1 cellular context compared by ENCODE assay signal in the genomic region with DNA sequence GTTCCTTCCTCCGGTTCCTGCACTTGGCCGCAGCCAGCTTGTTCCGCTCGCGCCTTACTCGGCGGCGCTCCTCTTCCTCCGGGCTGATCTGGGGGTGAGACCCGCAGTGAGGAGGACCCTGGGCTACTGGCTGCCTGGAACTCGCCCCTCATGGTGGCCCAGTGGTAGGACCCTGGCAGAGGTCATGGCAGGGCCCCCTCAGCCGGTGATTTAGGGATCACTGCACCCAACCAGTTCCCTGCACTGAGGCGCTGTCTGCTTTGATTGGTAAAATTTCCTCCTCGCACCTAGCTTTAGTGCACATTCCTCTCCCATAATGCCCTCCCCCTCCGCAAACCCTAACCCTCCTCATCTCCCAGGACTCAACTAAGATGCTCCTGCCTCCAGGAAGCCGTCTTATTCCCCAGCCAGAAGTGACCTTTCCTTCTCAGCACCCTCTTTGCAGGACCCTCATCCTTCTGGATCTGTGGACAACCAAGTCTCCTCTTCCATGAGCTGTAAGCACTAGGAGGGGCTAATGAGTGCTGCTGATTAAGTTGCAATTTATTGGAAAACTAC.
A peak's percentile ranks its signal among the peaks of the same experiment; 100 is the strongest.
TF ChIP-seq lines count a peak whose summit lies in the region.

No MANE protein-coding gene starts in this region.

TF ChIP-seq in K562, 482 proteins besides CTCF, POLR2A, EP300 and RAD21 (continued from another document and continues in another):
- TF ChIP-seq, protein P1, sequence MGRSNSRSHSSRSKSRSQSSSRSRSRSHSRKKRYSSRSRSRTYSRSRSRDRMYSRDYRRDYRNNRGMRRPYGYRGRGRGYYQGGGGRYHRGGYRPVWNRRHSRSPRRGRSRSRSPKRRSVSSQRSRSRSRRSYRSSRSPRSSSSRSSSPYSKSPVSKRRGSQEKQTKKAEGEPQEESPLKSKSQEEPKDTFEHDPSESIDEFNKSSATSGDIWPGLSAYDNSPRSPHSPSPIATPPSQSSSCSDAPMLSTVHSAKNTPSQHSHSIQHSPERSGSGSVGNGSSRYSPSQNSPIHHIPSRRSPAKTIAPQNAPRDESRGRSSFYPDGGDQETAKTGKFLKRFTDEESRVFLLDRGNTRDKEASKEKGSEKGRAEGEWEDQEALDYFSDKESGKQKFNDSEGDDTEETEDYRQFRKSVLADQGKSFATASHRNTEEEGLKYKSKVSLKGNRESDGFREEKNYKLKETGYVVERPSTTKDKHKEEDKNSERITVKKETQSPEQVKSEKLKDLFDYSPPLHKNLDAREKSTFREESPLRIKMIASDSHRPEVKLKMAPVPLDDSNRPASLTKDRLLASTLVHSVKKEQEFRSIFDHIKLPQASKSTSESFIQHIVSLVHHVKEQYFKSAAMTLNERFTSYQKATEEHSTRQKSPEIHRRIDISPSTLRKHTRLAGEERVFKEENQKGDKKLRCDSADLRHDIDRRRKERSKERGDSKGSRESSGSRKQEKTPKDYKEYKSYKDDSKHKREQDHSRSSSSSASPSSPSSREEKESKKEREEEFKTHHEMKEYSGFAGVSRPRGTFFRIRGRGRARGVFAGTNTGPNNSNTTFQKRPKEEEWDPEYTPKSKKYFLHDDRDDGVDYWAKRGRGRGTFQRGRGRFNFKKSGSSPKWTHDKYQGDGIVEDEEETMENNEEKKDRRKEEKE (IDR thresholded peaks at IDR 0.05; ENCODE audit: borderline replicate concordance in 1 of 2, control insufficient read depth in 1 of 2, low read depth in 2 of 2, low read length in 1 of 2), result 0 out of 4 replicates have a peak, but pooled peaks of 1 of the 2 experiments have one; percentile 9
- TF ChIP-seq THRB (CRISPR knock-in tag; conservative IDR thresholded peaks at IDR 0.05) (peak; percentile 71; the same call in 1 of the 2 replicates), HMGN3 (IDR thresholded peaks at IDR 0.05; ENCODE audit: borderline replicate concordance, extremely low read depth, insufficient read length, low read depth, low read length) (peak; percentile 31), ZNF12 (CRISPR knock-in tag; IDR thresholded peaks at IDR 0.05) (no peak), TAL1 (IDR thresholded peaks at IDR 0.05) (no peak), DNMT1 (IDR thresholded peaks at IDR 0.05) (no peak), CBX5 (IDR thresholded peaks at IDR 0.05; ENCODE audit: borderline replicate concordance, low read depth) (no peak), ARNT (IDR thresholded peaks at IDR 0.05) (no peak), THRAP3 (IDR thresholded peaks at IDR 0.05; ENCODE audit: borderline replicate concordance) (no peak), POLR2B (IDR thresholded peaks at IDR 0.05; ENCODE audit: low read depth, partially characterized antibody) (peak; percentile 46), RAD51 (IDR thresholded peaks at IDR 0.05; ENCODE audit: borderline replicate concordance, low read depth) (no peak), SMAD1 (IDR thresholded peaks at IDR 0.05; ENCODE audit: low read depth, low read length, partially characterized antibody) (no peak), ZNF311 (CRISPR knock-in tag; IDR thresholded peaks at IDR 0.05) (no peak), STAT6 (CRISPR knock-in tag; IDR thresholded peaks at IDR 0.05) (no peak), ZNF551 (CRISPR knock-in tag; IDR thresholded peaks at IDR 0.05) (no peak), CAMTA2 (CRISPR knock-in tag; conservative IDR thresholded peaks at IDR 0.05) (no peak), ZNF76 (CRISPR knock-in tag; IDR thresholded peaks at IDR 0.05; ENCODE audit: borderline replicate concordance) (no peak), NCOA4 (IDR thresholded peaks at IDR 0.05; ENCODE audit: partially characterized antibody) (no peak), SNIP1 (IDR thresholded peaks at IDR 0.05; ENCODE audit: low read depth) (no peak), SUPT5H (IDR thresholded peaks at IDR 0.05) (peak; percentile 73), TCF3 (CRISPR knock-in tag; IDR thresholded peaks at IDR 0.05) (no peak), XRCC3 (IDR thresholded peaks at IDR 0.05) (no peak), RBM22 (IDR thresholded peaks at IDR 0.05; ENCODE audit: low read depth, low read length, poor library complexity, severe bottlenecking) (peak; percentile 96), ZNF518B (CRISPR knock-in tag; IDR thresholded peaks at IDR 0.05) (no peak), JUN (IDR thresholded peaks at IDR 0.05; ENCODE audit: borderline replicate concordance, low read depth, low read length) (no peak), JUN (CRISPR knock-in tag; IDR thresholded peaks at IDR 0.05; ENCODE audit: borderline replicate concordance) (no peak), RBFOX2 (IDR thresholded peaks at IDR 0.05; ENCODE audit: low read depth, low read length) (peak; percentile 78), ZNF197 (CRISPR knock-in tag; IDR thresholded peaks at IDR 0.05; ENCODE audit: low read depth) (no peak), GABPB2 (CRISPR knock-in tag; conservative IDR thresholded peaks at IDR 0.05) (no peak)
- TF ChIP-seq, protein P2, sequence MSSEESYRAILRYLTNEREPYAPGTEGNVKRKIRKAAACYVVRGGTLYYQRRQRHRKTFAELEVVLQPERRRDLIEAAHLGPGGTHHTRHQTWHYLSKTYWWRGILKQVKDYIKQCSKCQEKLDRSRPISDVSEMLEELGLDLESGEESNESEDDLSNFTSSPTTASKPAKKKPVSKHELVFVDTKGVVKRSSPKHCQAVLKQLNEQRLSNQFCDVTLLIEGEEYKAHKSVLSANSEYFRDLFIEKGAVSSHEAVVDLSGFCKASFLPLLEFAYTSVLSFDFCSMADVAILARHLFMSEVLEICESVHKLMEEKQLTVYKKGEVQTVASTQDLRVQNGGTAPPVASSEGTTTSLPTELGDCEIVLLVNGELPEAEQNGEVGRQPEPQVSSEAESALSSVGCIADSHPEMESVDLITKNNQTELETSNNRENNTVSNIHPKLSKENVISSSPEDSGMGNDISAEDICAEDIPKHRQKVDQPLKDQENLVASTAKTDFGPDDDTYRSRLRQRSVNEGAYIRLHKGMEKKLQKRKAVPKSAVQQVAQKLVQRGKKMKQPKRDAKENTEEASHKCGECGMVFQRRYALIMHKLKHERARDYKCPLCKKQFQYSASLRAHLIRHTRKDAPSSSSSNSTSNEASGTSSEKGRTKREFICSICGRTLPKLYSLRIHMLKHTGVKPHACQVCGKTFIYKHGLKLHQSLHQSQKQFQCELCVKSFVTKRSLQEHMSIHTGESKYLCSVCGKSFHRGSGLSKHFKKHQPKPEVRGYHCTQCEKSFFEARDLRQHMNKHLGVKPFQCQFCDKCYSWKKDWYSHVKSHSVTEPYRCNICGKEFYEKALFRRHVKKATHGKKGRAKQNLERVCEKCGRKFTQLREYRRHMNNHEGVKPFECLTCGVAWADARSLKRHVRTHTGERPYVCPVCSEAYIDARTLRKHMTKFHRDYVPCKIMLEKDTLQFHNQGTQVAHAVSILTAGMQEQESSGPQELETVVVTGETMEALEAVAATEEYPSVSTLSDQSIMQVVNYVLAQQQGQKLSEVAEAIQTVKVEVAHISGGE (CRISPR knock-in tag; IDR thresholded peaks at IDR 0.05), result no peak
- TF ChIP-seq, protein P3, sequence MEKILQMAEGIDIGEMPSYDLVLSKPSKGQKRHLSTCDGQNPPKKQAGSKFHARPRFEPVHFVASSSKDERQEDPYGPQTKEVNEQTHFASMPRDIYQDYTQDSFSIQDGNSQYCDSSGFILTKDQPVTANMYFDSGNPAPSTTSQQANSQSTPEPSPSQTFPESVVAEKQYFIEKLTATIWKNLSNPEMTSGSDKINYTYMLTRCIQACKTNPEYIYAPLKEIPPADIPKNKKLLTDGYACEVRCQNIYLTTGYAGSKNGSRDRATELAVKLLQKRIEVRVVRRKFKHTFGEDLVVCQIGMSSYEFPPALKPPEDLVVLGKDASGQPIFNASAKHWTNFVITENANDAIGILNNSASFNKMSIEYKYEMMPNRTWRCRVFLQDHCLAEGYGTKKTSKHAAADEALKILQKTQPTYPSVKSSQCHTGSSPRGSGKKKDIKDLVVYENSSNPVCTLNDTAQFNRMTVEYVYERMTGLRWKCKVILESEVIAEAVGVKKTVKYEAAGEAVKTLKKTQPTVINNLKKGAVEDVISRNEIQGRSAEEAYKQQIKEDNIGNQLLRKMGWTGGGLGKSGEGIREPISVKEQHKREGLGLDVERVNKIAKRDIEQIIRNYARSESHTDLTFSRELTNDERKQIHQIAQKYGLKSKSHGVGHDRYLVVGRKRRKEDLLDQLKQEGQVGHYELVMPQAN (IDR thresholded peaks at IDR 0.05; ENCODE audit: borderline replicate concordance), result no peak
- TF ChIP-seq, protein P4, sequence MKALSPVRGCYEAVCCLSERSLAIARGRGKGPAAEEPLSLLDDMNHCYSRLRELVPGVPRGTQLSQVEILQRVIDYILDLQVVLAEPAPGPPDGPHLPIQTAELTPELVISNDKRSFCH (CRISPR knock-in tag; IDR thresholded peaks at IDR 0.05), result no peak
- TF ChIP-seq, protein P4 (tag; IDR thresholded peaks at IDR 0.05), result no peak
- TF ChIP-seq, protein P5, sequence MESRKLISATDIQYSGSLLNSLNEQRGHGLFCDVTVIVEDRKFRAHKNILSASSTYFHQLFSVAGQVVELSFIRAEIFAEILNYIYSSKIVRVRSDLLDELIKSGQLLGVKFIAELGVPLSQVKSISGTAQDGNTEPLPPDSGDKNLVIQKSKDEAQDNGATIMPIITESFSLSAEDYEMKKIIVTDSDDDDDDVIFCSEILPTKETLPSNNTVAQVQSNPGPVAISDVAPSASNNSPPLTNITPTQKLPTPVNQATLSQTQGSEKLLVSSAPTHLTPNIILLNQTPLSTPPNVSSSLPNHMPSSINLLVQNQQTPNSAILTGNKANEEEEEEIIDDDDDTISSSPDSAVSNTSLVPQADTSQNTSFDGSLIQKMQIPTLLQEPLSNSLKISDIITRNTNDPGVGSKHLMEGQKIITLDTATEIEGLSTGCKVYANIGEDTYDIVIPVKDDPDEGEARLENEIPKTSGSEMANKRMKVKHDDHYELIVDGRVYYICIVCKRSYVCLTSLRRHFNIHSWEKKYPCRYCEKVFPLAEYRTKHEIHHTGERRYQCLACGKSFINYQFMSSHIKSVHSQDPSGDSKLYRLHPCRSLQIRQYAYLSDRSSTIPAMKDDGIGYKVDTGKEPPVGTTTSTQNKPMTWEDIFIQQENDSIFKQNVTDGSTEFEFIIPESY (CRISPR knock-in tag; IDR thresholded peaks at IDR 0.05), result peak; percentile 98
- TF ChIP-seq, protein P6, sequence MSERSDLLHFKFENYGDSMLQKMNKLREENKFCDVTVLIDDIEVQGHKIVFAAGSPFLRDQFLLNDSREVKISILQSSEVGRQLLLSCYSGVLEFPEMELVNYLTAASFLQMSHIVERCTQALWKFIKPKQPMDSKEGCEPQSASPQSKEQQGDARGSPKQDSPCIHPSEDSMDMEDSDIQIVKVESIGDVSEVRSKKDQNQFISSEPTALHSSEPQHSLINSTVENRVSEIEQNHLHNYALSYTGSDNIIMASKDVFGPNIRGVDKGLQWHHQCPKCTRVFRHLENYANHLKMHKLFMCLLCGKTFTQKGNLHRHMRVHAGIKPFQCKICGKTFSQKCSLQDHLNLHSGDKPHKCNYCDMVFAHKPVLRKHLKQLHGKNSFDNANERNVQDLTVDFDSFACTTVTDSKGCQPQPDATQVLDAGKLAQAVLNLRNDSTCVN (CRISPR knock-in tag; IDR thresholded peaks at IDR 0.05), result 0 out of 2 replicates have a peak, but pooled peaks have one; percentile 8
